16 cellular contexts compared by ENCODE assay signal in genomic region chr3:113147608-113148306, GRCh38.
DNase-seq lines count a peak whose midpoint lies in the region; ATAC-seq and TF ChIP-seq lines count a peak whose summit lies in the region.
"Had no signal": no experiment of that assay in that cellular context is flagged by ENCODE, and none has a peak within 500 bp of the region (broad histone marks: within the 10 kb centered on the region; RNA-seq: fewer than 3 reads in every experiment).

No MANE protein-coding gene starts in this region.

- H3K27me3 ChIP-seq in aorta (ENCODE audit: control insufficient read depth in 1 of 2, insufficient read depth in 2 of 2, low read length in 1 of 2) (no peaks in the 10 kb centered on the region), gastrocnemius medialis (no peaks in the 10 kb centered on the region)

- TF ChIP-seq POLR2A in gastrocnemius medialis (IDR thresholded peaks at IDR 0.05): no peak

- H3K36me3 Mint-ChIP-seq in osteocyte (ENCODE audit: unreplicated experiment): no peaks in the 10 kb centered on the region
- H3K36me3 Mint-ChIP-seq: activated naive CD8-positive, alpha-beta T cell treated with anti-CD3 and anti-CD28 coated beads, Interleukin-2, amount 10 ng/mL, durations not matched to agents 7 days and 5 days; CD4-positive, alpha-beta memory T cell had no signal

- H3K4me1 ChIP-seq in aorta (ENCODE audit: control insufficient read depth in 1 of 2, insufficient read depth in 2 of 2, low read length in 2 of 2): no peaks in the 10 kb centered on the region
- H3K4me1 ChIP-seq in gastrocnemius medialis: peaks cover 0 to 21% of the 10 kb centered on the region in 2 donors

- H3K36me3 ChIP-seq in aorta (ENCODE audit: control insufficient read depth in 1 of 2, insufficient read depth in 2 of 2, low read length in 1 of 2) (no peaks in the 10 kb centered on the region), gastrocnemius medialis (no peaks in the 10 kb centered on the region)
- H3K36me3 ChIP-seq: HAP-1 had no signal

- H3K9me3 ChIP-seq in aorta (ENCODE audit: control insufficient read depth, low read length): no peaks in the 10 kb centered on the region
- no peaks in the 10 kb centered on the region for H3K9me3 ChIP-seq in gastrocnemius medialis
- H3K9me3 ChIP-seq: HAP-1, mucosa of descending colon had no signal

- peaks cover 57% of the 10 kb centered on the region for H3K4me1 Mint-ChIP-seq in osteocyte (ENCODE audit: unreplicated experiment)
- H3K4me1 Mint-ChIP-seq: activated naive CD8-positive, alpha-beta T cell treated with anti-CD3 and anti-CD28 coated beads, Interleukin-2, amount 10 ng/mL, durations not matched to agents 7 days and 5 days; CD4-positive, alpha-beta memory T cell had no signal

- H3K4me3 ChIP-seq in aorta (ENCODE audit: low read length in 2 of 2) (no peak overlapping the region), gastrocnemius medialis (no peak overlapping the region)
- H3K4me3 ChIP-seq: HAP-1, mucosa of descending colon had no signal

- WGBS in aorta, 2 donors: 48 to 70% methylated on average over 9 of the region's 9 CpGs

- peak; percentile 53 for ATAC-seq in aorta (ENCODE audit: low FRiP score)
- ATAC-seq in GM18861 (IDR thresholded peaks at IDR 0.05; ENCODE audit: unreplicated experiment): no peak
- no peak for ATAC-seq in gastrocnemius medialis
- ATAC-seq: activated CD4-positive, CD25-positive, alpha-beta regulatory T cell treated with anti-CD3 and anti-CD28 coated beads, Interleukin-2, amount 50 U/mL, for 24 hours had no signal

- no peak for TF ChIP-seq CTCF in osteocyte (IDR thresholded peaks at IDR 0.05)
- TF ChIP-seq CTCF in gastrocnemius medialis (IDR thresholded peaks at IDR 0.05 in 4 of 5, conservative IDR thresholded peaks at IDR 0.05 in 1 of 5): no peak

- H3K9me3 Mint-ChIP-seq in osteocyte (ENCODE audit: unreplicated experiment): no peaks in the 10 kb centered on the region
- H3K9me3 Mint-ChIP-seq: activated naive CD8-positive, alpha-beta T cell treated with anti-CD3 and anti-CD28 coated beads, Interleukin-2, amount 10 ng/mL, durations not matched to agents 7 days and 5 days; CD4-positive, alpha-beta memory T cell had no signal

- peak overlapping the region; percentile 81 for H3K27ac Mint-ChIP-seq in osteocyte (ENCODE audit: unreplicated experiment)
- H3K27ac Mint-ChIP-seq: activated naive CD8-positive, alpha-beta T cell treated with anti-CD3 and anti-CD28 coated beads, Interleukin-2, amount 10 ng/mL, durations not matched to agents 7 days and 5 days had no signal

- DNase-seq in NCI-H748 (lab: John Stamatoyannopoulos, UW; ENCODE audit: unreplicated experiment) (peak; percentile 10), NCI-H748 treated with DMSO at 0.1 percent for 48 hours (lab: John Stamatoyannopoulos, UW) (no peak), fibroblast of the conjunctiva (ENCODE audit: low read depth) (peak; percentile 35), osteocyte (ENCODE audit: extremely low spot score, unreplicated experiment) (no peak), aorta (peak in 1 of 2 donors; percentile 52), gastrocnemius medialis (no peak)
- no peak for DNase-seq in NK-92 treated with Interleukin-12 subunit alpha and Interleukin-12 subunit beta, amount 100 ng/mL, for 24 hours (lab: John Stamatoyannopoulos, UW)
- DNase-seq: 8988T; activated naive CD8-positive, alpha-beta T cell treated with anti-CD3 and anti-CD28 coated beads, Interleukin-2, amount 10 ng/mL, durations not matched to agents 7 days and 5 days; CD4-positive, alpha-beta memory T cell; stimulated activated CD4-positive, alpha-beta T cell treated with anti-CD3 and anti-CD28 coated beads, Interleukin-4, amount 100 ng/mL, for 4 hours; stimulated activated naive CD4-positive, alpha-beta T cell treated with Interleukin-2 at 50 U/mL for 16 hours had no signal

- H3K27me3 Mint-ChIP-seq in osteocyte (ENCODE audit: unreplicated experiment): peaks cover 3% of the 10 kb centered on the region

- no peak overlapping the region for H3K27ac ChIP-seq in aorta (ENCODE audit: low read depth in 1 of 2, low read length in 2 of 2)
- H3K27ac ChIP-seq in gastrocnemius medialis: peak overlapping the region in 2 of 4 donors; percentile 22 to 27

- in situ Hi-C loops in gastrocnemius medialis (cut with MboI; ENCODE audit: low sequenced_read_pairs in 4 of 4): no loop called here

- intact Hi-C loops in aorta (cut with DNase I) (no loop called here), gastrocnemius medialis (cut with DNase I; ENCODE audit: low total_unique reads) (no loop called here)

- no peak overlapping the region for H3K4me3 Mint-ChIP-seq in osteocyte (ENCODE audit: unreplicated experiment)
- H3K4me3 Mint-ChIP-seq: activated naive CD8-positive, alpha-beta T cell treated with anti-CD3 and anti-CD28 coated beads, Interleukin-2, amount 10 ng/mL, durations not matched to agents 7 days and 5 days; CD4-positive, alpha-beta memory T cell had no signal

Comparison
In these comparisons a context has a peak if more than half of its experiments do, and no peak if none do; other contexts are left out.
1. DNase-seq: peak in NCI-H748 (single experiment) and fibroblast of the conjunctiva (single experiment); none in NCI-H748 treated with DMSO at 0.1 percent for 48 hours (single experiment), osteocyte (single experiment), gastrocnemius medialis (0 of 2) and NK-92 treated with Interleukin-12 subunit alpha and Interleukin-12 subunit beta, amount 100 ng/mL, for 24 hours (single experiment).